ENCODE assay signal across 8 cellular contexts in the genomic region with DNA sequence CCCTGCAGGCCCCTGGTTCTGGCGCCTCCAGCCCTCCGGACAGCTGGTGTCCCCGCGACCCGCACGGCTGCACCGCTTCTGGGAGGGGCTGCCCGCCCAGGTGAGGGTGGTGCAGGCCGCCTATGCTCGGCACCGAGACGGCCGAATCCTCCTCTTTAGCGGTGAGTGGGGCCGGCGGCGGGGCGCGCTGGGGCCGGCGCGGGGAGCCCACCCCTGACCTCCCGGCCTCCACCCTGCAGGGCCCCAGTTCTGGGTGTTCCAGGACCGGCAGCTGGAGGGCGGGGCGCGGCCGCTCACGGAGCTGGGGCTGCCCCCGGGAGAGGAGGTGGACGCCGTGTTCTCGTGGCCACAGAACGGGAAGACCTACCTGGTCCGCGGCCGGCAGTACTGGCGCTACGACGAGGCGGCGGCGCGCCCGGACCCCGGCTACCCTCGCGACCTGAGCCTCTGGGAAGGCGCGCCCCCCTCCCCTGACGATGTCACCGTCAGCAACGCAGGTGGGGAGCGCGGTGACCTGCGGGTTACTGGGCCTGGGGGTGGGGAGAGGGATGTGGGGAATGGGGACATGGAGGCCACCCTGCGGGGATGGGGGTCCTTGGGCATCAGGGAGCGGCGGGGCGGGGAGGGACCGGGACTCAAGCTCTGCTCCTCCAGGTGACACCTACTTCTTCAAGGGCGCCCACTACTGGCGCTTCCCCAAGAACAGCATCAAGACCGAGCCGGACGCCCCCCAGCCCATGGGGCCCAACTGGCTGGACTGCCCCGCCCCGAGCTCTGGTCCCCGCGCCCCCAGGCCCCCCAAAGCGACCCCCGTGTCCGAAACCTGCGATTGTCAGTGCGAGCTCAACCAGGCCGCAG. TPM values are rescaled to one million over a fixed set of nuclear protein-coding genes. Genes with fewer than 3 reads are reported as not detected.
DNase-seq lines count a peak whose midpoint lies in the region; ATAC-seq and TF ChIP-seq lines count a peak whose summit lies in the region.

No MANE protein-coding gene starts in this region.

- peak; percentile 32 to 56 (median 36) for DNase-seq in NCI-H1417 (lab: John Stamatoyannopoulos, UW)
- DNase-seq in NCI-H1417 treated with DMSO at 0.1 percent for 48 hours (lab: John Stamatoyannopoulos, UW): no peak
- peak; percentile 54 for DNase-seq in dermis blood vessel endothelial cell
- DNase-seq in right lobe of liver: peak; percentile 70 to 74 (median 71)
- DNase-seq in stimulated activated naive CD4-positive, alpha-beta T cell (lab: John Stamatoyannopoulos, UW): peak in 5 of 6 experiments; percentile 24 to 52 (median 49)
- DNase-seq in HuH-7.5 (ENCODE audit: low spot score): no peak

- H3K36me3 Mint-ChIP-seq in T-helper 1 cell treated with Interleukin-12 subunit alpha and Interleukin-12 subunit beta and Interleukin-4 antibody, amounts not matched to agents 30 μg/mL and 1 μg/mL, for 36 hours (ENCODE audit: low read depth): peaks cover 51% of the 10 kb centered on the region

- H3K36me3 ChIP-seq in right lobe of liver: no peaks in the 10 kb centered on the region

- H3K27me3 ChIP-seq in right lobe of liver: no peaks in the 10 kb centered on the region

- ATAC-seq in HG03135 (IDR thresholded peaks at IDR 0.05; ENCODE audit: unreplicated experiment) (peak; percentile 32), right lobe of liver (peak; percentile 21 to 44 (median 29))

- H3K4me1 ChIP-seq in right lobe of liver: peaks cover 0 to 17% (median 3%) of the 10 kb centered on the region in 4 donors

- peak overlapping the region; percentile 87 to 94 (median 93) for H3K27ac ChIP-seq in right lobe of liver

- TF ChIP-seq POLR2A in right lobe of liver (IDR thresholded peaks at IDR 0.05): no peak

- H3K4me3 Mint-ChIP-seq in T-helper 1 cell treated with Interleukin-12 subunit alpha and Interleukin-12 subunit beta and Interleukin-4 antibody, amounts not matched to agents 30 μg/mL and 1 μg/mL, for 36 hours: peak overlapping the region; percentile 91

- H3K27ac Mint-ChIP-seq in T-helper 1 cell treated with Interleukin-12 subunit alpha and Interleukin-12 subunit beta and Interleukin-4 antibody, amounts not matched to agents 30 μg/mL and 1 μg/mL, for 36 hours: peak overlapping the region; percentile 83

- no peaks in the 10 kb centered on the region for H3K27me3 Mint-ChIP-seq in T-helper 1 cell treated with Interleukin-12 subunit alpha and Interleukin-12 subunit beta and Interleukin-4 antibody, amounts not matched to agents 30 μg/mL and 1 μg/mL, for 36 hours (ENCODE audit: low read depth)

- H3K9me3 ChIP-seq in right lobe of liver: no peaks in the 10 kb centered on the region

- intact Hi-C loops in right lobe of liver (cut with DNase I): no loop called here

- H3K4me3 ChIP-seq in right lobe of liver: peak overlapping the region; percentile 93 to 96 (median 94)

- peaks cover 8% of the 10 kb centered on the region for H3K9me3 Mint-ChIP-seq in T-helper 1 cell treated with Interleukin-12 subunit alpha and Interleukin-12 subunit beta and Interleukin-4 antibody, amounts not matched to agents 30 μg/mL and 1 μg/mL, for 36 hours

- peak in 2 of 4 donors; percentile 2 to 6 for TF ChIP-seq CTCF in right lobe of liver (IDR thresholded peaks at IDR 0.05)

- H3K4me1 Mint-ChIP-seq in T-helper 1 cell treated with Interleukin-12 subunit alpha and Interleukin-12 subunit beta and Interleukin-4 antibody, amounts not matched to agents 30 μg/mL and 1 μg/mL, for 36 hours (ENCODE audit: low read depth): peaks cover 56% of the 10 kb centered on the region

- 5% methylated on average over 19 of the region's 76 CpGs for WGBS in right lobe of liver (ENCODE audit: insufficient coverage, low coverage, low lambda C conversion rate, missing lambda C conversion rate)

RNA-seq across cellular contexts. Expression of a gene that starts 7.0 kb away (rescaled TPM):
- 29.5 and 133 TPM in 2 replicates for total RNA-seq in dermis blood vessel endothelial cell
- 1,000 to 10,000 TPM in 2 of 6 experiments, 100 to 1,000 TPM in 4; 204 to 1,268 (median 669) TPM for total RNA-seq in right lobe of liver

RNA-seq across cellular contexts. Expression of a gene that starts 12.0 kb away (rescaled TPM):
- total RNA-seq in dermis blood vessel endothelial cell (0.09 TPM in 1 of 2 replicates, not detected in the other), right lobe of liver (1 to 10 TPM; 1.3 to 2.0 (median 1.6) TPM)

RNA-seq across cellular contexts. Expression of a gene that starts 21.7 kb away (rescaled TPM):
- not detected in 2 replicates for total RNA-seq in dermis blood vessel endothelial cell
- under 1 TPM in 5 of 6 experiments, not detected in 1; 0.11 to 0.58 (median 0.48) TPM for total RNA-seq in right lobe of liver

RNA-seq across cellular contexts. Expression of a gene that starts 34.6 kb away (rescaled TPM):
- total RNA-seq in dermis blood vessel endothelial cell (21.4 and 25.4 TPM in 2 replicates), right lobe of liver (10 to 100 TPM in 2 of 6 experiments, 1 to 10 TPM in 4; 7.7 to 15.7 (median 9.7) TPM)

RNA-seq across cellular contexts. Expression of a gene that starts 34.7 kb away (rescaled TPM):
- total RNA-seq in dermis blood vessel endothelial cell: 2.6 and 5.2 TPM in 2 replicates
- 10 to 100 TPM in 5 of 6 experiments, 1 to 10 TPM in 1; 9.7 to 14.6 (median 12.1) TPM for total RNA-seq in right lobe of liver

Comparison
In these comparisons a context has a peak if more than half of its experiments do, and no peak if none do; other contexts are left out.
1. DNase-seq: peak in NCI-H1417 (3 of 3), dermis blood vessel endothelial cell (single experiment), right lobe of liver (3 of 3) and stimulated activated naive CD4-positive, alpha-beta T cell (5 of 6); none in NCI-H1417 treated with DMSO at 0.1 percent for 48 hours (single experiment) and HuH-7.5 (single experiment).